Comparison of ENCODE assay signal across 21 cellular contexts in genomic region chr16:31132979-31133599, GRCh38. TPM values are rescaled to one million over a fixed set of nuclear protein-coding genes. Genes with fewer than 3 reads are reported as not detected.
A peak's percentile ranks its signal among the peaks of the same experiment; 100 is the strongest.
DNase-seq lines count a peak whose midpoint lies in the region; ATAC-seq, FAIRE-seq and TF ChIP-seq lines count a peak whose summit lies in the region.
"Had no signal": no experiment of that assay in that cellular context is flagged by ENCODE, and none has a peak within 500 bp of the region (broad histone marks: within the 10 kb centered on the region; RNA-seq: fewer than 3 reads in every experiment).

No MANE protein-coding gene starts in this region.

- H3K27ac ChIP-seq in GM23338 (ENCODE audit: low read depth) = no peak overlapping the region; the same call in 1 of the 2 replicates
- peak overlapping the region; percentile 0 for H3K27ac ChIP-seq in lower lobe of right lung
- peak overlapping the region; percentile 90 to 94 for H3K27ac ChIP-seq in small intestine (ENCODE audit: low read depth in 1 of 2, low read length in 1 of 2)
- H3K27ac ChIP-seq: right lobe of liver, SK-N-MC had no signal

- FAIRE-seq in small intestine (lab: Jason Lieb, UNC) = no peak
- FAIRE-seq: islet of Langerhans had no signal

- H3F3A ChIP-seq in GM23338 (replicated peaks; ENCODE audit: low read depth) = peaks cover 3% of the 10 kb centered on the region; the same call in 1 of the 2 replicates

- H3K4me3 ChIP-seq in GM23338 = peak overlapping the region; percentile 94; the same call in 1 of the 2 replicates
- H3K4me3 ChIP-seq in lower lobe of right lung = peak overlapping the region; percentile 54
- H3K4me3 ChIP-seq in small intestine (ENCODE audit: low read depth in 1 of 2, low read length in 2 of 2) = peak overlapping the region in 1 of 2 donors; percentile 94
- H3K4me3 ChIP-seq: right lobe of liver, SK-N-MC had no signal

- intact Hi-C loops in lower lobe of right lung (cut with DNase I) = no loop called here
- intact Hi-C loops in Right ventricle myocardium inferior (cut with DNase I) = no loop called here

- TF ChIP-seq CTCF in GM23338 (conservative IDR thresholded peaks at IDR 0.05; ENCODE audit: low read depth in 2 of 2) (no peak), brain (conservative IDR thresholded peaks at IDR 0.05) (no peak), lower lobe of right lung (IDR thresholded peaks at IDR 0.05) (no peak)

- 53 to 76% (median 56%) methylated on average over 6 to 7 of the region's 7 CpGs for WGBS in small intestine, 3 donors

- H3K4me2 ChIP-seq in GM23338 = peak overlapping the region; percentile 79; the same call in 1 of the 2 replicates

- H3K36me3 Mint-ChIP-seq in GM23338 (ENCODE audit: low read depth) = peaks cover 37% of the 10 kb centered on the region
- peaks cover 16% of the 10 kb centered on the region for H3K36me3 Mint-ChIP-seq in brain

- H3K36me3 ChIP-seq in GM23338 (ENCODE audit: insufficient read depth) = peaks cover 9% of the 10 kb centered on the region
- peaks cover 44% of the 10 kb centered on the region for H3K36me3 ChIP-seq in lower lobe of right lung
- H3K36me3 ChIP-seq in small intestine (ENCODE audit: control insufficient read depth in 2 of 2, insufficient read depth in 2 of 2, low read length in 2 of 2) = no peaks in the 10 kb centered on the region

- H3K27me3 Mint-ChIP-seq in GM23338 (ENCODE audit: insufficient read depth, low read depth, poor library complexity) (peaks cover 27% of the 10 kb centered on the region), brain (peaks cover 8% of the 10 kb centered on the region)

- DNase-seq in GM23338 (ENCODE audit: low spot score) (no peak), lower lobe of right lung (no peak), small intestine (peak; percentile 10), NCI-H774 (lab: John Stamatoyannopoulos, UW) (no peak), NCI-H510A (lab: John Stamatoyannopoulos, UW) (no peak), Right ventricle myocardium inferior (ENCODE audit: missing footprints) (no peak)
- no peak for DNase-seq in activated CD8-positive, alpha-beta memory T cell treated with anti-CD3 and anti-CD28 coated beads, Interleukin-2, amount 50 U/mL, for 4 hours
- DNase-seq: activated CD4-positive, alpha-beta T cell treated with anti-CD3 and anti-CD28 coated beads for 1 hour; activated effector memory CD4-positive, alpha-beta T cell treated with anti-CD3 and anti-CD28 coated beads, Interleukin-2, amount 50 U/mL, for 16 hours; COR-L47; glutamatergic neuron; mesendoderm; MM.1S; NCI-H1930; NCI-H446 treated with DMSO at 0.1 percent for 48 hours; nucleus accumbens; right lobe of liver; T1000 had no signal

- ATAC-seq in GM23338 (no peak), lower lobe of right lung (no peak), Right ventricle myocardium inferior (no peak)
- ATAC-seq: right lobe of liver had no signal

- peaks cover 56% of the 10 kb centered on the region for H3K4me1 Mint-ChIP-seq in GM23338
- H3K4me1 Mint-ChIP-seq in brain = peaks cover 28% of the 10 kb centered on the region

- H3K9me3 ChIP-seq in lower lobe of right lung (no peaks in the 10 kb centered on the region), small intestine (ENCODE audit: control insufficient read depth, low read depth) (no peaks in the 10 kb centered on the region)
- H3K9me3 ChIP-seq: right lobe of liver had no signal

- H3K79me2 ChIP-seq in GM23338 (replicated peaks; ENCODE audit: insufficient read depth) = peaks cover 8% of the 10 kb centered on the region; the same call in 1 of the 2 replicates

- no peaks in the 10 kb centered on the region; the same call in 1 of the 2 replicates for H4K20me1 ChIP-seq in GM23338 (replicated peaks; ENCODE audit: insufficient read depth)

- H3K4me3 Mint-ChIP-seq in GM23338 (peak overlapping the region; percentile 94), brain (peak overlapping the region in 1 of 5 experiments; percentile 8)

- H3K27me3 ChIP-seq in GM23338 (ENCODE audit: insufficient read depth) (no peaks in the 10 kb centered on the region), lower lobe of right lung (ENCODE audit: low read depth) (no peaks in the 10 kb centered on the region), small intestine (ENCODE audit: control insufficient read depth in 2 of 2, insufficient read depth in 2 of 2, low read length in 2 of 2) (no peaks in the 10 kb centered on the region)
- H3K27me3 ChIP-seq: right lobe of liver had no signal

- H3K27ac Mint-ChIP-seq in GM23338 (peak overlapping the region; percentile 98), brain (peak overlapping the region in 4 of 5 experiments; percentile 27 to 93 (median 83))

- no peaks in the 10 kb centered on the region; the same call in 2 of the 3 replicates for H3K9me3 Mint-ChIP-seq in GM23338
- peaks cover 0 to 3% (median 0%) of the 10 kb centered on the region in 5 experiments for H3K9me3 Mint-ChIP-seq in brain

- H3K4me1 ChIP-seq in GM23338 (ENCODE audit: insufficient read depth) (peaks cover 29% of the 10 kb centered on the region), lower lobe of right lung (peaks cover 54% of the 10 kb centered on the region), small intestine (ENCODE audit: control insufficient read depth in 2 of 2, insufficient read depth in 1 of 2, low read depth in 1 of 2, low read length in 1 of 2) (peaks cover under 1 to 11% of the 10 kb centered on the region in 2 donors)

- H3K9me2 ChIP-seq in GM23338 (ENCODE audit: insufficient read depth) = no peaks in the 10 kb centered on the region

- no peak overlapping the region for H2AFZ ChIP-seq in GM23338

TF ChIP-seq in GM23338, 12 proteins besides CTCF, POLR2A, EP300 and RAD21 (continues in another document):
- no peak for TF ChIP-seq JUNB (IDR thresholded peaks at IDR 0.05; ENCODE audit: unreplicated experiment)
- TF ChIP-seq NANOG (IDR thresholded peaks at IDR 0.05; ENCODE audit: borderline replicate concordance) = no peak
- no peak for TF ChIP-seq ZNF114 (CRISPR knock-in tag; IDR thresholded peaks at IDR 0.05)

RNA-seq across cellular contexts. Expression of gene PRSS8, which starts 2.4 kb away (rescaled TPM):
- total RNA-seq in GM23338 (2014; rRNA removed; shearing (Covaris generic)) = 75.9 and 77.0 TPM in 2 replicates
- 59.2 and 65.3 TPM in 2 replicates for polyA plus RNA-seq in GM23338 (2016; fragmentation: Nextera tagmentation; extraction: Ambion mirVana)
- 8.7 TPM for polyA plus RNA-seq in brain (ENCODE audit: insufficient read depth, low read depth, low replicate concordance)
- 75.4 TPM for total RNA-seq in lower lobe of right lung
- polyA plus RNA-seq in small intestine = 100 to 1,000 TPM; 220 to 358 (median 225) TPM
- total RNA-seq in Right ventricle myocardium inferior = not detected

RNA-seq across cellular contexts. Expression of gene KAT8, which starts 15.6 kb away (rescaled TPM):
- total RNA-seq in GM23338 (2014; rRNA removed; shearing (Covaris generic)) = 84.8 and 85.4 TPM in 2 replicates
- 47.6 and 50.9 TPM in 2 replicates for polyA plus RNA-seq in GM23338 (2016; fragmentation: Nextera tagmentation; extraction: Ambion mirVana)
- polyA plus RNA-seq in brain (ENCODE audit: insufficient read depth, low read depth, low replicate concordance) = 82.1 TPM
- total RNA-seq in lower lobe of right lung = 79.1 TPM
- polyA plus RNA-seq in small intestine = 10 to 100 TPM; 43.7 to 44.3 (median 43.8) TPM
- 67.4 TPM for total RNA-seq in Right ventricle myocardium inferior

RNA-seq across cellular contexts. Expression of gene PRSS36, which starts 16.8 kb away (rescaled TPM):
- total RNA-seq in GM23338 (2014; rRNA removed; shearing (Covaris generic)) = 1.3 and 1.4 TPM in 2 replicates
- polyA plus RNA-seq in GM23338 (2016; fragmentation: Nextera tagmentation; extraction: Ambion mirVana) (0.91 and 1.4 TPM in 2 replicates), brain (ENCODE audit: insufficient read depth, low read depth, low replicate concordance) (0.92 TPM), small intestine (10 to 100 TPM in 2 of 3 donors, 1 to 10 TPM in 1; 4.1 to 19.2 (median 12.2) TPM)
- total RNA-seq in lower lobe of right lung (6.6 TPM), Right ventricle myocardium inferior (3.0 TPM)

RNA-seq across cellular contexts. Expression of gene BCKDK, which starts 24.9 kb away (rescaled TPM):
- 58.9 and 71.2 TPM in 2 replicates for total RNA-seq in GM23338 (2014; rRNA removed; shearing (Covaris generic))
- polyA plus RNA-seq in GM23338 (2016; fragmentation: Nextera tagmentation; extraction: Ambion mirVana) (35.9 and 36.1 TPM in 2 replicates), brain (ENCODE audit: insufficient read depth, low read depth, low replicate concordance) (58.6 TPM), small intestine (10 to 100 TPM; 23.8 to 27.7 (median 27.5) TPM)
- total RNA-seq in lower lobe of right lung (37.6 TPM), Right ventricle myocardium inferior (79.7 TPM)

RNA-seq across cellular contexts. Expression of gene VKORC1, which starts 38.5 kb away (rescaled TPM):
- 100 and 106 TPM in 2 replicates for total RNA-seq in GM23338 (2014; rRNA removed; shearing (Covaris generic))
- 89.6 and 96.5 TPM in 2 replicates for polyA plus RNA-seq in GM23338 (2016; fragmentation: Nextera tagmentation; extraction: Ambion mirVana)
- polyA plus RNA-seq in brain (ENCODE audit: insufficient read depth, low read depth, low replicate concordance) = 131 TPM
- 65.6 TPM for total RNA-seq in lower lobe of right lung
- 10 to 100 TPM; 77.8 to 87.8 (median 83.4) TPM for polyA plus RNA-seq in small intestine
- 41.1 TPM for total RNA-seq in Right ventricle myocardium inferior

Comparison
In these comparisons a context has a peak if more than half of its experiments do, and no peak if none do; other contexts are left out.
1. RNA of gene PRSS8, which starts 2.4 kb away (total RNA-seq): 75.9 to 77.0 TPM in GM23338 and 75.4 TPM in lower lobe of right lung (single experiment); not detected in Right ventricle myocardium inferior (single experiment); every median in the first group is over 10 times any median in the second.